Comparison of ENCODE assay signal across 8 cellular contexts in genomic region chr19:5608766-5609165, GRCh38. TPM values are rescaled to one million over a fixed set of nuclear protein-coding genes. Genes with fewer than 3 reads are reported as not detected.
DNase-seq lines count a peak whose midpoint lies in the region; ATAC-seq, FAIRE-seq and TF ChIP-seq lines count a peak whose summit lies in the region.
"Not testable (repeated sequence)": the region's sequence is repeated elsewhere in the genome, so short reads cannot be mapped to it uniquely, and the experiment has no call there.
"Had no signal": no experiment of that assay in that cellular context is flagged by ENCODE, and none has a peak within 500 bp of the region (broad histone marks: within the 10 kb centered on the region; RNA-seq: fewer than 3 reads in every experiment).

No MANE protein-coding gene starts in this region.

- H3K27me3 ChIP-seq in HepG2 (ENCODE audit: control insufficient read depth in 1 of 2, insufficient read depth in 2 of 2, low read length in 2 of 2); prostate gland (replicated peaks; ENCODE audit: insufficient read depth); thyroid gland: not testable (repeated sequence)

- FAIRE-seq in HepG2 (lab: Jason Lieb, UNC), result not testable (repeated sequence)

- H3K27ac Mint-ChIP-seq in nephron, result peak overlapping the region; percentile 1 to 80 (median 8)

- not testable (repeated sequence) for H3K9me3 ChIP-seq in HepG2 (ENCODE audit: low read length); prostate gland; thyroid gland

- CTCF ChIA-PET in HepG2 (lab: Yijun Ruan, JAX; ENCODE audit: low intra/inter-chr PET ratio, low total read pairs), result not testable (repeated sequence)

- in situ Hi-C loops in HepG2 (cut with HindIII; ENCODE audit: extremely low pct_ligation_motif_present, low pct_unique_long_range_greater_than_20kb), result not testable (repeated sequence)

- not testable (repeated sequence) for H3K4me3 Mint-ChIP-seq in nephron

- H3K4me1 ChIP-seq in HepG2 (ENCODE audit: insufficient read depth, low read length) (peaks cover 27% of the 10 kb centered on the region), thyroid gland (peaks cover 16 to 26% of the 10 kb centered on the region in 2 donors)
- H3K4me1 ChIP-seq in prostate gland (replicated peaks), result not testable (repeated sequence)

- not testable (repeated sequence) for TF ChIP-seq CTCF in VCaP (conservative IDR thresholded peaks at IDR 0.05); HepG2 (CRISPR knock-in tag; IDR thresholded peaks at IDR 0.05); nephron (IDR thresholded peaks at IDR 0.05; ENCODE audit: unreplicated experiment in 3 of 3); prostate gland (IDR thresholded peaks at IDR 0.05); thyroid gland (IDR thresholded peaks at IDR 0.05)

- H3K4me3 ChIP-seq in HepG2 (replicated peaks in 1 of 3; ENCODE audit: insufficient read depth in 1 of 3, low read depth in 2 of 3, low read length in 3 of 3); prostate gland; thyroid gland (replicated peaks in 1 of 3): not testable (repeated sequence)

- not testable (repeated sequence) for H4K20me1 ChIP-seq in HepG2 (ENCODE audit: insufficient read depth, low read length)

- not testable (repeated sequence) for H2AFZ ChIP-seq in HepG2 (ENCODE audit: low read length)

- H3K79me2 ChIP-seq in HepG2 (ENCODE audit: insufficient read depth, low read length), result peaks cover 13% of the 10 kb centered on the region

- not testable (repeated sequence) for DNase-seq in HepG2 (ENCODE audit: low spot score); prostate gland (ENCODE audit: low spot score)
- DNase-seq in thyroid gland, result peak; percentile 59 to 65

- not testable (repeated sequence) for ATAC-seq in HepG2

- H3K27ac ChIP-seq in VCaP (peak overlapping the region; percentile 62), HepG2 (ENCODE audit: extremely low read length, insufficient read depth, low read length) (peak overlapping the region; percentile 41), prostate gland (peak overlapping the region; percentile 33 to 61), thyroid gland (peak overlapping the region; percentile 60 to 62 (median 60))

- intact Hi-C loops in HepG2 (cut with micrococcal nuclease; ENCODE audit: unreplicated experiment); prostate gland (cut with DNase I); thyroid gland (cut with DNase I): not testable (repeated sequence)

- H3K9ac ChIP-seq in HepG2 (ENCODE audit: insufficient read depth, low read depth, low read length), result peak overlapping the region; percentile 51

- not testable (repeated sequence) for H3K27me3 Mint-ChIP-seq in nephron (ENCODE audit: low read depth)

- H3K4me2 ChIP-seq in HepG2 (ENCODE audit: low read depth, low read length), result not testable (repeated sequence)

- TF ChIP-seq RAD21 in HepG2 (CRISPR knock-in tag; IDR thresholded peaks at IDR 0.05), result not testable (repeated sequence)

- peaks cover 36 to 80% of the 10 kb centered on the region in 2 experiments for H3K36me3 ChIP-seq in HepG2 (replicated peaks in 1 of 2; ENCODE audit: control insufficient read depth in 1 of 2, insufficient read depth in 2 of 2, low read length in 2 of 2)
- peaks cover 16 to 27% of the 10 kb centered on the region in 2 donors for H3K36me3 ChIP-seq in prostate gland
- peaks cover 54 to 70% of the 10 kb centered on the region in 2 donors for H3K36me3 ChIP-seq in thyroid gland

- WGBS in HepG2 (ENCODE audit: low lambda C conversion rate), result 98% methylated on average over 9 of the region's 9 CpGs
- 82% methylated on average over 9 of the region's 9 CpGs for WGBS in prostate gland
- WGBS in thyroid gland, 2 donors, result 76 to 79% methylated on average over 9 of the region's 9 CpGs

- H3K36me3 Mint-ChIP-seq in nephron (ENCODE audit: low read depth), result peaks cover 83% of the 10 kb centered on the region

- not testable (repeated sequence) for TF ChIP-seq POLR2A in HepG2 (IDR thresholded peaks at IDR 0.05; ENCODE audit: insufficient read depth in 1 of 2, low read depth in 2 of 2, low read length in 2 of 2); prostate gland (IDR thresholded peaks at IDR 0.05); thyroid gland (IDR thresholded peaks at IDR 0.05)

- POLR2A ChIA-PET in HepG2 (lab: Yijun Ruan, JAX), result interaction anchor here (0.8 kb wide), 1 partner anchor 25 kb away, joined by 3 read pairs; no protein-coding TSS in a partner anchor

- H3K9me3 Mint-ChIP-seq in nephron, result not testable (repeated sequence)

- TF ChIP-seq EP300 in HepG2 (IDR thresholded peaks at IDR 0.05; ENCODE audit: low read depth in 2 of 2, low read length in 2 of 2); HepG2 (CRISPR knock-in tag; IDR thresholded peaks at IDR 0.05; ENCODE audit: borderline replicate concordance): not testable (repeated sequence)

- not testable (repeated sequence) for H3K4me1 Mint-ChIP-seq in nephron

- BruUV-seq in HepG2 (replicated peaks; lab: Mats Ljungman, UMichigan), result not testable (repeated sequence)

RNA-seq across cellular contexts. Expression of gene SAFB2, which starts 13.8 kb away (rescaled TPM):
- 22.9 and 31.5 TPM in 2 replicates for total RNA-seq in HepG2 (2016; rRNA removed; fragmentation: Illumina TruSeq; extraction: Trizol)
- total RNA-seq in HepG2 (2016; cell fraction: cytosol; rRNA removed; fragmentation: Illumina TruSeq; extraction: Trizol; ENCODE audit: low read depth), result 28.6 and 30.0 TPM in 2 replicates
- 16.7 and 28.5 TPM in 2 replicates for total RNA-seq in HepG2 (2016; cell fraction: insoluble cytoplasmic fraction; rRNA removed; fragmentation: Illumina TruSeq; extraction: Trizol)
- total RNA-seq in HepG2 (2016; cell fraction: membrane; rRNA removed; fragmentation: Illumina TruSeq; extraction: Trizol), result 18.7 and 21.5 TPM in 2 replicates
- 38.9 and 43.4 TPM in 2 replicates for total RNA-seq in HepG2 (2016; cell fraction: nucleus; rRNA removed; fragmentation: Illumina TruSeq; extraction: Trizol)
- polyA plus RNA-seq in HepG2 (2011; rRNA removed), result 11.2 and 16.8 TPM in 2 replicates
- polyA plus RNA-seq in HepG2 (2011; cell fraction: cytosol; rRNA removed), result 4.4 and 7.8 TPM in 2 replicates
- 123 and 130 TPM in 2 replicates for polyA plus RNA-seq in HepG2 (2011; cell fraction: nucleus; rRNA removed)
- 34.2 and 41.5 TPM in 2 replicates for polyA plus RNA-seq in HepG2 (2012)
- 7.4 and 9.0 TPM in 2 replicates for polyA plus RNA-seq in HepG2 (2016; cell fraction: cytosol; fragmentation: Illumina TruSeq; extraction: Trizol; ENCODE audit: low read depth)
- 37.3 and 38.4 TPM in 2 replicates for polyA plus RNA-seq in HepG2 (2016; cell fraction: insoluble cytoplasmic fraction; fragmentation: Illumina TruSeq; extraction: Trizol; ENCODE audit: low read depth)
- polyA plus RNA-seq in HepG2 (2016; cell fraction: membrane; fragmentation: Illumina TruSeq; extraction: Trizol; ENCODE audit: low read depth), result 8.7 and 10.4 TPM in 2 replicates
- 110 and 111 TPM in 2 replicates for polyA plus RNA-seq in HepG2 (2016; cell fraction: nucleus; fragmentation: Illumina TruSeq; extraction: Trizol; ENCODE audit: insufficient read depth, low read depth)
- 14.4 and 17.7 TPM in 2 replicates for polyA minus RNA-seq in HepG2 (2011; rRNA and poly(A)+ RNA removed; ENCODE audit: low replicate concordance)
- polyA minus RNA-seq in HepG2 (2011; cell fraction: cytosol; rRNA and poly(A)+ RNA removed), result 7.1 and 9.7 TPM in 2 replicates
- polyA minus RNA-seq in HepG2 (2011; cell fraction: nucleus; rRNA and poly(A)+ RNA removed), result 82.5 and 91.5 TPM in 2 replicates
- total RNA-seq in prostate gland, result 100 to 1,000 TPM in 1 of 2 donors, 10 to 100 TPM in 1; 37.8 to 118 TPM
- total RNA-seq in thyroid gland, result 10 to 100 TPM; 52.2 to 74.5 (median 65.3) TPM

RNA-seq across cellular contexts. Expression of gene SAFB, which starts 14.1 kb away (rescaled TPM):
- 28.4 and 43.4 TPM in 2 replicates for total RNA-seq in HepG2 (2016; rRNA removed; fragmentation: Illumina TruSeq; extraction: Trizol)
- total RNA-seq in HepG2 (2016; cell fraction: cytosol; rRNA removed; fragmentation: Illumina TruSeq; extraction: Trizol; ENCODE audit: low read depth), result 14.7 and 17.5 TPM in 2 replicates
- 31.2 and 39.6 TPM in 2 replicates for total RNA-seq in HepG2 (2016; cell fraction: insoluble cytoplasmic fraction; rRNA removed; fragmentation: Illumina TruSeq; extraction: Trizol)
- 15.8 and 15.9 TPM in 2 replicates for total RNA-seq in HepG2 (2016; cell fraction: membrane; rRNA removed; fragmentation: Illumina TruSeq; extraction: Trizol)
- 52.0 and 55.7 TPM in 2 replicates for total RNA-seq in HepG2 (2016; cell fraction: nucleus; rRNA removed; fragmentation: Illumina TruSeq; extraction: Trizol)
- polyA plus RNA-seq in HepG2 (2011; rRNA removed), result 21.0 and 27.2 TPM in 2 replicates
- 25.0 and 48.1 TPM in 2 replicates for polyA plus RNA-seq in HepG2 (2011; cell fraction: cytosol; rRNA removed)
- 153 and 157 TPM in 2 replicates for polyA plus RNA-seq in HepG2 (2011; cell fraction: nucleus; rRNA removed)
- polyA plus RNA-seq in HepG2 (2012), result 55.4 and 72.9 TPM in 2 replicates
- polyA plus RNA-seq in HepG2 (2016; cell fraction: cytosol; fragmentation: Illumina TruSeq; extraction: Trizol; ENCODE audit: low read depth), result 3.6 and 3.8 TPM in 2 replicates
- 67.5 and 86.2 TPM in 2 replicates for polyA plus RNA-seq in HepG2 (2016; cell fraction: insoluble cytoplasmic fraction; fragmentation: Illumina TruSeq; extraction: Trizol; ENCODE audit: low read depth)
- polyA plus RNA-seq in HepG2 (2016; cell fraction: membrane; fragmentation: Illumina TruSeq; extraction: Trizol; ENCODE audit: low read depth), result 6.0 and 7.3 TPM in 2 replicates
- 107 and 108 TPM in 2 replicates for polyA plus RNA-seq in HepG2 (2016; cell fraction: nucleus; fragmentation: Illumina TruSeq; extraction: Trizol; ENCODE audit: insufficient read depth, low read depth)
- polyA minus RNA-seq in HepG2 (2011; rRNA and poly(A)+ RNA removed; ENCODE audit: low replicate concordance), result 19.3 and 26.4 TPM in 2 replicates
- polyA minus RNA-seq in HepG2 (2011; cell fraction: cytosol; rRNA and poly(A)+ RNA removed), result 31.4 and 31.7 TPM in 2 replicates
- polyA minus RNA-seq in HepG2 (2011; cell fraction: nucleus; rRNA and poly(A)+ RNA removed), result 66.7 and 69.6 TPM in 2 replicates
- 100 to 1,000 TPM in 1 of 2 donors, 10 to 100 TPM in 1; 63.6 to 182 TPM for total RNA-seq in prostate gland
- total RNA-seq in thyroid gland, result 100 to 1,000 TPM in 2 of 4 donors, 10 to 100 TPM in 2; 70.1 to 129 (median 86.7) TPM

RNA-seq across cellular contexts. Expression of gene TINCR, which starts 41.0 kb away (rescaled TPM):
- total RNA-seq in HepG2 (2016; rRNA removed; fragmentation: Illumina TruSeq; extraction: Trizol), result 0.04 and 0.33 TPM in 2 replicates
- total RNA-seq in HepG2 (2016; cell fraction: cytosol; rRNA removed; fragmentation: Illumina TruSeq; extraction: Trizol; ENCODE audit: low read depth), result not detected in 2 replicates
- total RNA-seq in HepG2 (2016; cell fraction: insoluble cytoplasmic fraction; rRNA removed; fragmentation: Illumina TruSeq; extraction: Trizol), result 0.28 and 0.39 TPM in 2 replicates
- 0.07 TPM in 1 of 2 replicates, not detected in the other for total RNA-seq in HepG2 (2016; cell fraction: membrane; rRNA removed; fragmentation: Illumina TruSeq; extraction: Trizol)
- total RNA-seq in HepG2 (2016; cell fraction: nucleus; rRNA removed; fragmentation: Illumina TruSeq; extraction: Trizol), result 0.09 TPM in 1 of 2 replicates, not detected in the other
- 0.17 and 0.30 TPM in 2 replicates for polyA plus RNA-seq in HepG2 (2011; rRNA removed)
- polyA plus RNA-seq in HepG2 (2011; cell fraction: cytosol; rRNA removed), result 0.15 and 0.22 TPM in 2 replicates
- polyA plus RNA-seq in HepG2 (2011; cell fraction: nucleus; rRNA removed), result 0.53 and 0.68 TPM in 2 replicates
- polyA plus RNA-seq in HepG2 (2012), result 0.08 and 0.59 TPM in 2 replicates
- 0.03 and 0.40 TPM in 2 replicates for polyA plus RNA-seq in HepG2 (2016; cell fraction: cytosol; fragmentation: Illumina TruSeq; extraction: Trizol; ENCODE audit: low read depth)
- 0.17 TPM in 1 of 2 replicates, not detected in the other for polyA plus RNA-seq in HepG2 (2016; cell fraction: insoluble cytoplasmic fraction; fragmentation: Illumina TruSeq; extraction: Trizol; ENCODE audit: low read depth)
- 0.12 and 0.14 TPM in 2 replicates for polyA plus RNA-seq in HepG2 (2016; cell fraction: membrane; fragmentation: Illumina TruSeq; extraction: Trizol; ENCODE audit: low read depth)
- polyA plus RNA-seq in HepG2 (2016; cell fraction: nucleus; fragmentation: Illumina TruSeq; extraction: Trizol; ENCODE audit: insufficient read depth, low read depth), result 0.12 and 0.45 TPM in 2 replicates
- 0.30 and 7.6 TPM in 2 replicates for polyA minus RNA-seq in HepG2 (2011; rRNA and poly(A)+ RNA removed; ENCODE audit: low replicate concordance)
- not detected in 2 replicates for polyA minus RNA-seq in HepG2 (2011; cell fraction: cytosol; rRNA and poly(A)+ RNA removed)
- 0.62 TPM in 1 of 2 replicates, not detected in the other for polyA minus RNA-seq in HepG2 (2011; cell fraction: nucleus; rRNA and poly(A)+ RNA removed)
- 1 to 10 TPM; 6.7 to 8.4 TPM for total RNA-seq in prostate gland
- total RNA-seq in thyroid gland, result not detected
- total RNA-seq: G401 had no signal
- polyA plus RNA-seq: CD14-positive monocyte; CD4-positive, CD25-positive, alpha-beta regulatory T cell had no signal
